ENCODE assay signal across 9 cellular contexts in the genomic region with DNA sequence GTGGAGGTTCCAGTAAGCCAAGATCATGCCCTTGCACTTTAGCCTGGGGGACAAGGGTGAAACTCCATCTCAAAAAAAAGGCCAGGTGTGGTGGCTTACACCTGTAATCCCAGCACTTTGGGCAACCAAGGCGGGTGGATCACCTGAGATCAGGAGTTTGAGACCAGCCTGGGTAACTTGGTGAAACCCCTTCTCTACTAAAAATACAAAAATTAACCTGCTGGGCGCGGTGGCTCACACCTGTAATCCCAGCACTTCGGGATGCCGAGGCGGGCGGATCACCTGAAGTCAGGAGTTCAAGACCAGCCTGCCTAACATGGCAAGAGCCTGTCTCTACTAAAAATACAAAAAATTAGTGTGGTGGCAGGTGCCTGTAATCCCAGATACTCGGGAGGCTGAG. TPM values are rescaled to one million over a fixed set of nuclear protein-coding genes. Genes with fewer than 3 reads are reported as not detected.
"Had no signal": no experiment of that assay in that cellular context is flagged by ENCODE, and none has a peak within 500 bp of the region (broad histone marks: within the 10 kb centered on the region; RNA-seq: fewer than 3 reads in every experiment).

No MANE protein-coding gene starts in this region.

RNA-seq across cellular contexts. Expression of a gene that starts 16.0 kb away (rescaled TPM):
- total RNA-seq: activated B cell treated with CpG ODN at 0.5 μM for 24 hours; activated CD4-positive, alpha-beta memory T cell treated with anti-CD3 and anti-CD28 coated beads for 36 hours; activated CD8-positive, alpha-beta memory T cell treated with anti-CD3 and anti-CD28 coated beads for 36 hours; activated CD8-positive, alpha-beta memory T cell treated with anti-CD3 and anti-CD28 coated beads, Interleukin-2, amount 10 ng/mL, durations not matched to agents 7 days and 5 days; activated CD8-positive, alpha-beta T cell treated with anti-CD3 and anti-CD28 coated beads for 36 hours; activated CD8-positive, alpha-beta T cell treated with anti-CD3 and anti-CD28 coated beads, Interleukin-2, amount 10 ng/mL, durations not matched to agents 7 days and 5 days; T-helper 1 cell treated with Interleukin-12 subunit alpha and Interleukin-12 subunit beta and Interleukin-4 antibody, amounts not matched to agents 30 ng/mL and 1 ng/mL, for 36 hours; T-helper 17 cell; WTC11 had no signal
